In the genomic region with DNA sequence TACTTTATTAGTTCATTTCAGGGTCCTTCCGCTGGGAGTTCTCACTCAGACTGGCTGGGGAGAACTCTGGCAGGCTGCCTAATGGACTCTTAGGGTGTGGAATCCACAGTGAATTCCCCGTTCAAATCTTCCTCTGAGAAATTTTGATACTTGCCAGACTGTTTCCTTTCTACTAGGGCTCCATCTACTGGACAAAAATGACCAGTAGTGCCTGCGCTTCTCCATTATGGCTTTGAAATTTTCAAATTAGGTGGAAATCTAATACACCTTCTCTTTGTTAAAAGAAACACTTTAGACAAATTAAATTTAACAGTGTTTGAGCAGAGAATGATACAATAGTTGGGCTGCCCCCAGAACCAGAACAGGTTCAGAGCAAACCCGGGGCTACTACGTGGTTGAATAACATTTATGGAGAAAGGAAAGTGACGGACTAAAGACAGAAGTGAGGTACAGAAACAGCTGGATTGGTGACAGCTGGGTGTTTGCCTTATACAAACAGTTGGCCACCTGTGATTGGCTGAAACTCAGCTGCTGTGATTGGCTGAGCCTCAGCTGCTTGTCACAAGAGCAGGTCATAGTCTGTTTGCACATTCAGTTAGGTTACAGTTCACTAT, we compare ENCODE assay signal across 8 cellular contexts. TPM values are rescaled to one million over a fixed set of nuclear protein-coding genes. Genes with fewer than 3 reads are reported as not detected.
DNase-seq lines count a peak whose midpoint lies in the region; ATAC-seq, FAIRE-seq and TF ChIP-seq lines count a peak whose summit lies in the region.

No MANE protein-coding gene starts in this region.

- H3K9me3 Mint-ChIP-seq in osteocyte (ENCODE audit: unreplicated experiment), result no peaks in the 10 kb centered on the region

- peak; percentile 79 for TF ChIP-seq CTCF in A549 (IDR thresholded peaks at IDR 0.05)
- TF ChIP-seq CTCF in GM06990 (IDR thresholded peaks at IDR 0.05; ENCODE audit: insufficient read depth, low read length, poor library complexity, severe bottlenecking), result peak; percentile 77
- TF ChIP-seq CTCF in osteocyte (IDR thresholded peaks at IDR 0.05), result peak; percentile 88

- peaks cover 49% of the 10 kb centered on the region for H3K4me1 ChIP-seq in A549

- H3K9me3 ChIP-seq in A549, result no peaks in the 10 kb centered on the region

- WGBS in A549 (ENCODE audit: missing lambda C conversion rate), result 23% methylated on average over 6 of the region's 6 CpGs

- POLR2A ChIA-PET in A549 (lab: Yijun Ruan, JAX), result no interaction called here

- TF ChIP-seq RAD21 in A549 (conservative IDR thresholded peaks at IDR 0.05 in 1 of 2, IDR thresholded peaks at IDR 0.05 in 1 of 2), result peak; percentile 83 to 84

- peak overlapping the region; percentile 63 to 74 for H3K27ac ChIP-seq in A549

- DNase-seq in A549 (ENCODE audit: low read depth in 1 of 2, low spot score in 1 of 2), result peak; percentile 65 to 87
- DNase-seq in GM06990 (ENCODE audit: extremely low read depth, insufficient read length), result no peak
- peak; percentile 81 for DNase-seq in NCI-H510A treated with DMSO at 0.1 percent for 48 hours (lab: John Stamatoyannopoulos, UW)
- peak; percentile 38 to 41 for DNase-seq in activated T-cell treated with anti-CD3 and anti-CD28 coated beads, Interleukin-2, amount 50 U/mL, for 48 hours
- DNase-seq in globus pallidus (ENCODE audit: low spot score), result peak; percentile 73
- DNase-seq in osteocyte (ENCODE audit: extremely low spot score, unreplicated experiment), result no peak

- no peaks in the 10 kb centered on the region for H3K27me3 ChIP-seq in GM06990 (replicated peaks; ENCODE audit: control insufficient read depth, insufficient read depth, low read length)

- no peaks in the 10 kb centered on the region for H3K36me3 ChIP-seq in GM06990 (ENCODE audit: control insufficient read depth, insufficient read depth, low read length)

- H3K4me3 ChIP-seq in A549 (no peak overlapping the region), GM06990 (replicated peaks; ENCODE audit: low read depth, low read length) (no peak overlapping the region)

- CTCF ChIA-PET in A549 (lab: Yijun Ruan, JAX), result interaction anchor here (0.6 to 1.7 kb wide), 17 partner anchors 9 to 313 kb away, joined by 3 to 28 read pairs (median 3); no protein-coding TSS in a partner anchor

- no peaks in the 10 kb centered on the region for H3K27me3 Mint-ChIP-seq in osteocyte (ENCODE audit: unreplicated experiment)

- no peak for FAIRE-seq in A549 (lab: Jason Lieb, UNC)

- no peak for TF ChIP-seq POLR2A in A549 (IDR thresholded peaks at IDR 0.05; ENCODE audit: low read length)

- peak; percentile 81 to 90 for ATAC-seq in A549
- ATAC-seq in HG03432 (IDR thresholded peaks at IDR 0.05; ENCODE audit: unreplicated experiment), result peak; percentile 19
- no peak for ATAC-seq in GM21825 (IDR thresholded peaks at IDR 0.05; ENCODE audit: unreplicated experiment)

- no peak for TF ChIP-seq EP300 in A549 (IDR thresholded peaks at IDR 0.05)

- no peaks in the 10 kb centered on the region for H3K36me3 Mint-ChIP-seq in osteocyte (ENCODE audit: unreplicated experiment)

- H3K27ac Mint-ChIP-seq in osteocyte (ENCODE audit: unreplicated experiment), result peak overlapping the region; percentile 64

- H3K4me2 ChIP-seq in A549, result peak overlapping the region; percentile 69

- H3K4me1 Mint-ChIP-seq in osteocyte (ENCODE audit: unreplicated experiment), result peaks cover 18% of the 10 kb centered on the region

- no peak overlapping the region for H3K4me3 Mint-ChIP-seq in osteocyte (ENCODE audit: unreplicated experiment)

TF ChIP-seq in A549, 52 proteins besides CTCF, POLR2A, EP300 and RAD21:
- TF ChIP-seq FOXS1 (CRISPR knock-in tag; IDR thresholded peaks at IDR 0.05) (no peak), SMC3 (IDR thresholded peaks at IDR 0.05) (peak; percentile 85)
TF ChIP-seq in A549: peak in this region for 1.

RNA-seq across cellular contexts. Expression of a gene that starts 52.9 kb away (rescaled TPM):
- 9.1 and 13.3 TPM in 2 replicates for polyA plus RNA-seq in A549 (2011; rRNA removed)
- 5.4 TPM in 2 replicates for polyA plus RNA-seq in A549 (2012; cell fraction: cytosol; rRNA removed)
- polyA plus RNA-seq in A549 (2012; cell fraction: nucleus; rRNA removed), result 2.8 and 4.6 TPM in 2 replicates
- 13.3 to 15.0 TPM (median 13.4 TPM) in 3 replicates for polyA plus RNA-seq in A549 (2017; fragmentation: RNase III; extraction: RNeasy Plus Mini Kit Qiagen cat#74134 plus additional on column Dnase treatment)
- polyA minus RNA-seq in A549 (2011; rRNA and poly(A)+ RNA removed), result 3.0 and 3.2 TPM in 2 replicates
- total RNA-seq in osteocyte, result 6.3 and 7.1 TPM in 2 replicates

Comparison
In these comparisons a context has a peak if more than half of its experiments do, and no peak if none do; other contexts are left out.
1. DNase-seq: peak in A549 (2 of 2), NCI-H510A treated with DMSO at 0.1 percent for 48 hours (single experiment), activated T-cell treated with anti-CD3 and anti-CD28 coated beads, Interleukin-2, amount 50 U/mL, for 48 hours (2 of 2) and globus pallidus (single experiment); none in GM06990 (single experiment) and osteocyte (single experiment).
2. Peak in every context shown above with its lines, with median percentiles within 50 percentile points of each other: CTCF ChIP-seq.